Comparison of ENCODE assay signal across 22 cellular contexts in the genomic region with DNA sequence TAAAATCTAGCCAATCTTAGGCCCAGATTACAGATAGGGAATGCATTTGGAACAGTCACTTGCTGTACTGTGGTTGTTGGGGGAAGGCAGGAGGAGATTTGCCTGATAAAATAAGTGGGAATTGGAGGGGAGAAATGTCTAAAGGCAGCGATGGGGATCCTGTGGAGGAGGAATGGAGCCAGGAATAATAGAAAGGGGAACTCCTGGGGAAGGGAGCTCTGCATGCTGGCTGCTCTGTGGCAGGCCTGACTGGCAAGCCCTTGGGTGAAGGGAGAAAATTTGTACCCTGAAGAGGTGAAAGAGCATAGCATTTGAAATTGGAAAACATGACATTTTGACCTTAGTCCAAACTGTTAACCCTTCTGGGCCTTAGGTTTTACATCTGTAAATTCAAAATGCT. TPM values are rescaled to one million over a fixed set of nuclear protein-coding genes. Genes with fewer than 3 reads are reported as not detected.
DNase-seq lines count a peak whose midpoint lies in the region; ATAC-seq and TF ChIP-seq lines count a peak whose summit lies in the region.
"Had no signal": no experiment of that assay in that cellular context is flagged by ENCODE, and none has a peak within 500 bp of the region (broad histone marks: within the 10 kb centered on the region; RNA-seq: fewer than 3 reads in every experiment).

No MANE protein-coding gene starts in this region.

- H3K9me3 Mint-ChIP-seq in activated naive CD8-positive, alpha-beta T cell treated with anti-CD3 and anti-CD28 coated beads for 36 hours: no peaks in the 10 kb centered on the region
- no peaks in the 10 kb centered on the region for H3K9me3 Mint-ChIP-seq in activated naive CD8-positive, alpha-beta T cell treated with anti-CD3 and anti-CD28 coated beads, Interleukin-2, amount 50 U/mL, for 24 hours
- peaks cover 2% of the 10 kb centered on the region for H3K9me3 Mint-ChIP-seq in glutamatergic neuron (ENCODE audit: unreplicated experiment)
- no peaks in the 10 kb centered on the region for H3K9me3 Mint-ChIP-seq in stimulated activated effector memory CD8-positive, alpha-beta T cell treated with anti-CD3 and anti-CD28 coated beads, Interleukin-12 subunit alpha, Interleukin-12 subunit beta, amount 100 ng/mL, for 72 hours
- no peaks in the 10 kb centered on the region for H3K9me3 Mint-ChIP-seq in CD4-positive, alpha-beta T cell

- H3K27ac ChIP-seq in ectodermal cell (ENCODE audit: insufficient read depth, low read depth, low read length, poor library complexity, severe bottlenecking): peak overlapping the region; percentile 30
- no peak overlapping the region for H3K27ac ChIP-seq in CD4-positive, alpha-beta T cell (ENCODE audit: low read depth, low read length)
- H3K27ac ChIP-seq: C4-2B, KMS-11 had no signal

- intact Hi-C loops in CD4-positive, alpha-beta T cell (cut with DNase I, micrococcal nuclease): no loop called here

- no peak overlapping the region for H3K4me3 Mint-ChIP-seq in activated naive CD8-positive, alpha-beta T cell treated with anti-CD3 and anti-CD28 coated beads for 36 hours
- no peak overlapping the region for H3K4me3 Mint-ChIP-seq in activated naive CD8-positive, alpha-beta T cell treated with anti-CD3 and anti-CD28 coated beads, Interleukin-2, amount 50 U/mL, for 24 hours
- no peak overlapping the region for H3K4me3 Mint-ChIP-seq in glutamatergic neuron (ENCODE audit: unreplicated experiment)
- no peak overlapping the region for H3K4me3 Mint-ChIP-seq in stimulated activated effector memory CD8-positive, alpha-beta T cell treated with anti-CD3 and anti-CD28 coated beads, Interleukin-12 subunit alpha, Interleukin-12 subunit beta, amount 100 ng/mL, for 72 hours
- no peak overlapping the region for H3K4me3 Mint-ChIP-seq in CD4-positive, alpha-beta T cell

- no peak for DNase-seq in activated naive CD8-positive, alpha-beta T cell treated with anti-CD3 and anti-CD28 coated beads for 36 hours
- DNase-seq in activated naive CD8-positive, alpha-beta T cell treated with anti-CD3 and anti-CD28 coated beads, Interleukin-2, amount 50 U/mL, for 24 hours: no peak
- DNase-seq in glutamatergic neuron (no peak), NCI-H2107 treated with DMSO at 0.1 percent for 48 hours (lab: John Stamatoyannopoulos, UW; ENCODE audit: unreplicated experiment) (no peak)
- no peak for DNase-seq in stimulated activated effector memory CD8-positive, alpha-beta T cell treated with anti-CD3 and anti-CD28 coated beads, Interleukin-12 subunit alpha, Interleukin-12 subunit beta, amount 100 ng/mL, for 72 hours (ENCODE audit: low spot score in 2 of 2)
- DNase-seq in CD4-positive, alpha-beta T cell: no peak
- DNase-seq: 8988T, EL, GF-D8, IMR-90, NCI-H1105, NCI-H146, NCI-H2081, NCI-H2171 treated with DMSO at 0.1 percent for 48 hours, NCI-H524 treated with DMSO at 0.1 percent for 48 hours had no signal

- POLR2A ChIA-PET in CD4-positive, alpha-beta T cell (lab: Charles Lee): no interaction called here

- H3K4me1 Mint-ChIP-seq in activated naive CD8-positive, alpha-beta T cell treated with anti-CD3 and anti-CD28 coated beads for 36 hours: no peaks in the 10 kb centered on the region
- no peaks in the 10 kb centered on the region for H3K4me1 Mint-ChIP-seq in activated naive CD8-positive, alpha-beta T cell treated with anti-CD3 and anti-CD28 coated beads, Interleukin-2, amount 50 U/mL, for 24 hours
- peaks cover 26% of the 10 kb centered on the region for H3K4me1 Mint-ChIP-seq in glutamatergic neuron (ENCODE audit: low read depth, unreplicated experiment)
- no peaks in the 10 kb centered on the region for H3K4me1 Mint-ChIP-seq in stimulated activated effector memory CD8-positive, alpha-beta T cell treated with anti-CD3 and anti-CD28 coated beads, Interleukin-12 subunit alpha, Interleukin-12 subunit beta, amount 100 ng/mL, for 72 hours
- no peaks in the 10 kb centered on the region for H3K4me1 Mint-ChIP-seq in CD4-positive, alpha-beta T cell (ENCODE audit: low read depth)

- H3K9me3 ChIP-seq in ectodermal cell (ENCODE audit: control insufficient read depth, low read length): no peaks in the 10 kb centered on the region
- no peaks in the 10 kb centered on the region for H3K9me3 ChIP-seq in CD4-positive, alpha-beta T cell (ENCODE audit: control insufficient read depth, low read length)

- CTCF ChIA-PET in CD4-positive, alpha-beta T cell (lab: Charles Lee): no interaction called here

- no peak for TF ChIP-seq CTCF in glutamatergic neuron (IDR thresholded peaks at IDR 0.05; ENCODE audit: partially characterized antibody, unreplicated experiment)
- TF ChIP-seq CTCF in CD4-positive, alpha-beta T cell (IDR thresholded peaks at IDR 0.05): no peak

- H3K4me1 ChIP-seq in ectodermal cell (ENCODE audit: control insufficient read depth, insufficient read depth, low read length): peaks cover 31% of the 10 kb centered on the region

- no peaks in the 10 kb centered on the region for H3K27me3 Mint-ChIP-seq in activated naive CD8-positive, alpha-beta T cell treated with anti-CD3 and anti-CD28 coated beads for 36 hours
- no peaks in the 10 kb centered on the region for H3K27me3 Mint-ChIP-seq in activated naive CD8-positive, alpha-beta T cell treated with anti-CD3 and anti-CD28 coated beads, Interleukin-2, amount 50 U/mL, for 24 hours
- H3K27me3 Mint-ChIP-seq in glutamatergic neuron (ENCODE audit: unreplicated experiment): peaks cover 2% of the 10 kb centered on the region
- no peaks in the 10 kb centered on the region for H3K27me3 Mint-ChIP-seq in CD4-positive, alpha-beta T cell

- H3K27me3 ChIP-seq in ectodermal cell (ENCODE audit: control insufficient read depth, insufficient read depth, low read length, poor library complexity, severe bottlenecking): no peaks in the 10 kb centered on the region
- H3K27me3 ChIP-seq in CD4-positive, alpha-beta T cell (ENCODE audit: control insufficient read depth, insufficient read depth, low read length): no peaks in the 10 kb centered on the region

- H3K36me3 ChIP-seq in ectodermal cell (ENCODE audit: control insufficient read depth, insufficient read depth, low read length): peaks cover 32% of the 10 kb centered on the region

- no peak overlapping the region for H3K4me3 ChIP-seq in ectodermal cell (ENCODE audit: insufficient read depth, low read depth, low read length)

- peaks cover 41% of the 10 kb centered on the region for H3K36me3 Mint-ChIP-seq in activated naive CD8-positive, alpha-beta T cell treated with anti-CD3 and anti-CD28 coated beads for 36 hours
- peaks cover 61% of the 10 kb centered on the region for H3K36me3 Mint-ChIP-seq in activated naive CD8-positive, alpha-beta T cell treated with anti-CD3 and anti-CD28 coated beads, Interleukin-2, amount 50 U/mL, for 24 hours (ENCODE audit: low read depth)
- H3K36me3 Mint-ChIP-seq in glutamatergic neuron (ENCODE audit: unreplicated experiment): peaks cover 4% of the 10 kb centered on the region
- H3K36me3 Mint-ChIP-seq in stimulated activated effector memory CD8-positive, alpha-beta T cell treated with anti-CD3 and anti-CD28 coated beads, Interleukin-12 subunit alpha, Interleukin-12 subunit beta, amount 100 ng/mL, for 72 hours: peaks cover 100% of the 10 kb centered on the region
- peaks cover 86% of the 10 kb centered on the region for H3K36me3 Mint-ChIP-seq in CD4-positive, alpha-beta T cell (ENCODE audit: low read depth)

- WGBS in ectodermal cell, 2 experiments: 5 to 7% methylated on average over 1 of the region's 1 CpG

- peak overlapping the region; percentile 28 for H3K27ac Mint-ChIP-seq in activated naive CD8-positive, alpha-beta T cell treated with anti-CD3 and anti-CD28 coated beads for 36 hours
- H3K27ac Mint-ChIP-seq in activated naive CD8-positive, alpha-beta T cell treated with anti-CD3 and anti-CD28 coated beads, Interleukin-2, amount 50 U/mL, for 24 hours: no peak overlapping the region
- peak overlapping the region; percentile 63 for H3K27ac Mint-ChIP-seq in glutamatergic neuron (ENCODE audit: unreplicated experiment)
- H3K27ac Mint-ChIP-seq in stimulated activated effector memory CD8-positive, alpha-beta T cell treated with anti-CD3 and anti-CD28 coated beads, Interleukin-12 subunit alpha, Interleukin-12 subunit beta, amount 100 ng/mL, for 72 hours: peak overlapping the region; percentile 63
- no peak overlapping the region for H3K27ac Mint-ChIP-seq in CD4-positive, alpha-beta T cell

- ATAC-seq in activated naive CD8-positive, alpha-beta T cell treated with anti-CD3 and anti-CD28 coated beads, Interleukin-2, amount 50 U/mL, for 24 hours: no peak
- ATAC-seq in stimulated activated effector memory CD8-positive, alpha-beta T cell treated with anti-CD3 and anti-CD28 coated beads, Interleukin-12 subunit alpha, Interleukin-12 subunit beta, amount 100 ng/mL, for 72 hours: no peak
- ATAC-seq in CD4-positive, alpha-beta T cell (ENCODE audit: poor library complexity): no peak
- no peak for ATAC-seq in GM21390 (IDR thresholded peaks at IDR 0.05; ENCODE audit: unreplicated experiment)
- ATAC-seq: Right ventricle myocardium inferior had no signal

RNA-seq across cellular contexts. Expression of a gene that starts 13.7 kb away (rescaled TPM):
- not detected for total RNA-seq in activated naive CD8-positive, alpha-beta T cell treated with anti-CD3 and anti-CD28 coated beads for 36 hours
- polyA plus RNA-seq in ectodermal cell (2013, experiment 1 of 4): not detected
- not detected for polyA plus RNA-seq in ectodermal cell (2013, experiment 2 of 4)
- polyA plus RNA-seq in ectodermal cell (2013, experiment 3 of 4): not detected
- not detected for polyA plus RNA-seq in ectodermal cell (2013, experiment 4 of 4)
- total RNA-seq in glutamatergic neuron (ENCODE audit: unreplicated experiment): not detected
- under 1 TPM; 0.16 to 0.34 TPM for total RNA-seq in CD4-positive, alpha-beta T cell
- total RNA-seq: HT1080, IMR-90, Right ventricle myocardium inferior, SK-MEL-5 had no signal
- polyA plus RNA-seq: IMR-90 had no signal

RNA-seq across cellular contexts. Expression of a gene that starts 42.5 kb away (rescaled TPM):
- total RNA-seq in activated naive CD8-positive, alpha-beta T cell treated with anti-CD3 and anti-CD28 coated beads for 36 hours: 10 to 100 TPM; 28.1 to 30.6 TPM
- 57.1 TPM for polyA plus RNA-seq in ectodermal cell (2013, experiment 1 of 4)
- polyA plus RNA-seq in ectodermal cell (2013, experiment 2 of 4): 55.0 TPM
- 41.6 TPM for polyA plus RNA-seq in ectodermal cell (2013, experiment 3 of 4)
- polyA plus RNA-seq in ectodermal cell (2013, experiment 4 of 4): 44.9 TPM
- 41.3 TPM for total RNA-seq in glutamatergic neuron (ENCODE audit: unreplicated experiment)
- total RNA-seq in CD4-positive, alpha-beta T cell: 10 to 100 TPM; 39.0 to 39.8 TPM

Comparison
In these comparisons a context has a peak if more than half of its experiments do, and no peak if none do; other contexts are left out.
1. H3K27ac Mint-ChIP-seq: peak in activated naive CD8-positive, alpha-beta T cell treated with anti-CD3 and anti-CD28 coated beads for 36 hours (single experiment), glutamatergic neuron (single experiment) and stimulated activated effector memory CD8-positive, alpha-beta T cell treated with anti-CD3 and anti-CD28 coated beads, Interleukin-12 subunit alpha, Interleukin-12 subunit beta, amount 100 ng/mL, for 72 hours (single experiment); none in activated naive CD8-positive, alpha-beta T cell treated with anti-CD3 and anti-CD28 coated beads, Interleukin-2, amount 50 U/mL, for 24 hours (single experiment) and CD4-positive, alpha-beta T cell (single experiment).